ENCODE assay signal across 8 cellular contexts in the genomic region with DNA sequence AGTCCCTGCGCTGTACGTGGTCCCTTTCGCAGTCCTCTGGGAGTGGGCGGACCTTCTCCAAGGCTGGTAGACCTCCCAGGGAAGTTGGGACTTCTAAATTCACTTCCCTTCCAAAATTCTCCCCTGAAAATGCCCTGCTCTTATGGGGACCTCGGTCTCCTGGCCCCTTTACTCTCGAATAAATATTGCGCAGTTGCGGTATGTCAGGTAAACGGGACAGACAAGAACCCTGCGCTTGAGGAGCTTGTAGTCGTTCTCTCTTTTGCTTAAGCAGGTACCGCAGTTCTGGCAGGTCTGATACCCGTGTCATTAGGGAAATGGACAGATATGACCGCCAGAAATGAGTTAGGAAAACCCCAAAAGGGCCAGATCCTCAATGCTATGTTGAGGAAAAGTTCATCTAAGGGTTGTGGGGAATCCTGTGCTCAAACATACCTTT. TPM values are rescaled to one million over a fixed set of nuclear protein-coding genes. Genes with fewer than 3 reads are reported as not detected.
DNase-seq lines count a peak whose midpoint lies in the region; ATAC-seq, FAIRE-seq and TF ChIP-seq lines count a peak whose summit lies in the region.

No MANE protein-coding gene starts in this region.

- H3K4ac ChIP-seq in neuronal stem cell (ENCODE audit: low read length), result peak overlapping the region; percentile 90

- H2BK120ac ChIP-seq in neuronal stem cell (ENCODE audit: low read depth, low read length), result peak overlapping the region; percentile 74

- no peaks in the 10 kb centered on the region for H3K9me2 ChIP-seq in DOHH2 (replicated peaks; ENCODE audit: control insufficient read depth, low read length)

- no peak overlapping the region for H2BK12ac ChIP-seq in neuronal stem cell (ENCODE audit: low read length)

- H3K18ac ChIP-seq in neuronal stem cell (ENCODE audit: low read length), result peak overlapping the region; percentile 94

- H3K9me3 ChIP-seq in DOHH2 (ENCODE audit: control insufficient read depth, insufficient read depth, low read length) (no peaks in the 10 kb centered on the region), MG63 (no peaks in the 10 kb centered on the region), neuronal stem cell (replicated peaks in 1 of 2; ENCODE audit: control insufficient read depth in 2 of 2, insufficient read depth in 1 of 2, low read depth in 1 of 2, low read length in 2 of 2) (peaks cover 0 to 3% of the 10 kb centered on the region in 2 donors)
- no peaks in the 10 kb centered on the region for H3K9me3 ChIP-seq in effector memory CD4-positive, alpha-beta T cell (ENCODE audit: control insufficient read depth, low read length)

- H3K27ac ChIP-seq in DOHH2 (ENCODE audit: low read depth, low read length), result peak overlapping the region; percentile 61
- H3K27ac ChIP-seq in effector memory CD4-positive, alpha-beta T cell (ENCODE audit: insufficient read depth, low read length, poor library complexity, severe bottlenecking), result no peak overlapping the region
- H3K27ac ChIP-seq in neuronal stem cell (replicated peaks; ENCODE audit: low read length), result peak overlapping the region; percentile 78

- H3K9ac ChIP-seq in neuronal stem cell (ENCODE audit: low read depth, low read length, poor library complexity), result peak overlapping the region; percentile 91

- TF ChIP-seq CTCF in DOHH2 (IDR thresholded peaks at IDR 0.05; ENCODE audit: low read depth, low read length, poor library complexity, severe bottlenecking), result no peak

- H3K4me3 ChIP-seq in DOHH2 (ENCODE audit: low read length) (peak overlapping the region; percentile 88), MG63 (peak overlapping the region; percentile 77), neuronal stem cell (ENCODE audit: low read length in 2 of 2) (peak overlapping the region; percentile 81 to 89)
- H3K4me3 ChIP-seq in effector memory CD4-positive, alpha-beta T cell (ENCODE audit: insufficient read depth, low read depth, low read length, poor library complexity, severe bottlenecking), result peak overlapping the region; percentile 72

- peaks cover 58% of the 10 kb centered on the region for H3K79me2 ChIP-seq in DOHH2 (ENCODE audit: control insufficient read depth, low read length)

- no peaks in the 10 kb centered on the region for H3K27me3 ChIP-seq in DOHH2 (ENCODE audit: control insufficient read depth, low read length)
- no peaks in the 10 kb centered on the region for H3K27me3 ChIP-seq in MG63
- H3K27me3 ChIP-seq in effector memory CD4-positive, alpha-beta T cell (replicated peaks; ENCODE audit: control insufficient read depth, insufficient read depth, low read length, poor library complexity, severe bottlenecking), result no peaks in the 10 kb centered on the region
- no peaks in the 10 kb centered on the region for H3K27me3 ChIP-seq in neuronal stem cell (ENCODE audit: control insufficient read depth in 3 of 3, insufficient read depth in 3 of 3, low read depth in 1 of 3, low read length in 3 of 3)

- H2BK5ac ChIP-seq in neuronal stem cell (ENCODE audit: low read length), result peak overlapping the region; percentile 71

- DNase-seq in MG63 (peak; percentile 21), neuronal stem cell (ENCODE audit: low spot score) (no peak), GM19239 (ENCODE audit: insufficient read length, low spot score) (no peak)
- DNase-seq in effector memory CD4-positive, alpha-beta T cell, result no peak
- DNase-seq in stimulated activated CD4-positive, alpha-beta T cell treated with anti-CD3 and anti-CD28 coated beads, Interleukin-15, amount 100 ng/mL, for 24 hours, result no peak

- no peak overlapping the region for H4K8ac ChIP-seq in neuronal stem cell (ENCODE audit: low read depth, low read length)

- no peak overlapping the region for H2AK5ac ChIP-seq in neuronal stem cell (ENCODE audit: low read depth, low read length)

- peaks cover 46% of the 10 kb centered on the region for H3K36me3 ChIP-seq in DOHH2 (ENCODE audit: control insufficient read depth, low read length)
- H3K36me3 ChIP-seq in MG63, result peaks cover 31% of the 10 kb centered on the region
- no peaks in the 10 kb centered on the region for H3K36me3 ChIP-seq in effector memory CD4-positive, alpha-beta T cell (ENCODE audit: control insufficient read depth, insufficient read depth, low read length)
- H3K36me3 ChIP-seq in neuronal stem cell (replicated peaks in 1 of 2; ENCODE audit: control insufficient read depth in 2 of 2, insufficient read depth in 2 of 2, low read length in 2 of 2), result peaks cover 13 to 37% of the 10 kb centered on the region in 2 donors

- peak overlapping the region; percentile 58 for H3K14ac ChIP-seq in neuronal stem cell (ENCODE audit: low read length)

- H3K23ac ChIP-seq in neuronal stem cell (ENCODE audit: low read depth, low read length, poor library complexity), result peak overlapping the region; percentile 94

- H3K4me1 ChIP-seq in DOHH2 (ENCODE audit: control insufficient read depth, low read length) (peaks cover 28% of the 10 kb centered on the region), neuronal stem cell (ENCODE audit: control insufficient read depth in 2 of 2, insufficient read depth in 1 of 2, low read depth in 1 of 2, low read length in 2 of 2) (peaks cover 6% of the 10 kb centered on the region in 2 donors)
- peaks cover 6% of the 10 kb centered on the region for H3K4me1 ChIP-seq in effector memory CD4-positive, alpha-beta T cell (ENCODE audit: control insufficient read depth, insufficient read depth, low read length, poor library complexity, severe bottlenecking)

- FAIRE-seq in GM19239 (lab: Jason Lieb, UNC), result no peak

- peaks cover 3% of the 10 kb centered on the region; the same call in 1 of the 2 replicates for H3F3A ChIP-seq in DOHH2 (ENCODE audit: control insufficient read depth, insufficient read depth)

- no peaks in the 10 kb centered on the region for H4K20me1 ChIP-seq in DOHH2 (ENCODE audit: control insufficient read depth, insufficient read depth, low read depth, low read length)

- WGBS in neuronal stem cell (ENCODE audit: extremely low coverage in 2 of 2, insufficient read length in 2 of 2, insufficient replicate concordance in 1 of 2), 2 donors, result no CpG with 5 or more reads among the region's 14 CpGs

- ATAC-seq in GM21381 (IDR thresholded peaks at IDR 0.05; ENCODE audit: unreplicated experiment) (no peak), HG02763 (IDR thresholded peaks at IDR 0.05; ENCODE audit: unreplicated experiment) (no peak)

- H2BK15ac ChIP-seq in neuronal stem cell (ENCODE audit: low read length), result peak overlapping the region; percentile 93

- H3K79me1 ChIP-seq in neuronal stem cell (ENCODE audit: low read depth, low read length), result peaks cover 8% of the 10 kb centered on the region

- H4K91ac ChIP-seq in neuronal stem cell (ENCODE audit: low read depth, low read length, poor library complexity), result no peak overlapping the region

- H3K4me2 ChIP-seq in DOHH2 (ENCODE audit: low read length) (peak overlapping the region; percentile 83), neuronal stem cell (ENCODE audit: insufficient read depth, low read length, poor library complexity, severe bottlenecking) (peak overlapping the region; percentile 78)

- peak overlapping the region; percentile 82 for H2AFZ ChIP-seq in neuronal stem cell (ENCODE audit: low read length)

RNA-seq across cellular contexts. Expression of gene KIF2C, which starts 0.6 kb away (rescaled TPM):
- 39.0 and 54.1 TPM in 2 replicates for total RNA-seq in MG63 (2014; rRNA removed; shearing (Covaris generic); ENCODE audit: low replicate concordance)
- 90.4 TPM for polyA plus RNA-seq in neuronal stem cell (2013, experiment 1 of 2)
- 92.2 TPM for polyA plus RNA-seq in neuronal stem cell (2013, experiment 2 of 2)

RNA-seq across cellular contexts. Expression of gene RNU5D-1, which starts 9.2 kb away (rescaled TPM):
- total RNA-seq in MG63 (2014; rRNA removed; shearing (Covaris generic); ENCODE audit: low replicate concordance), result not detected in 2 replicates
- not detected for polyA plus RNA-seq in neuronal stem cell (2013, experiment 1 of 2)
- not detected for polyA plus RNA-seq in neuronal stem cell (2013, experiment 2 of 2)

RNA-seq across cellular contexts. Expression of gene RPS8, which starts 35.1 kb away (rescaled TPM):
- total RNA-seq in MG63 (2014; rRNA removed; shearing (Covaris generic); ENCODE audit: low replicate concordance), result 2,690 and 3,127 TPM in 2 replicates
- 7,805 TPM for polyA plus RNA-seq in neuronal stem cell (2013, experiment 1 of 2)
- 7,922 TPM for polyA plus RNA-seq in neuronal stem cell (2013, experiment 2 of 2)

RNA-seq across cellular contexts. Expression of gene BEST4, which starts 47.8 kb away (rescaled TPM):
- total RNA-seq in MG63 (2014; rRNA removed; shearing (Covaris generic); ENCODE audit: low replicate concordance), result not detected in 2 replicates
- polyA plus RNA-seq in neuronal stem cell (2013, experiment 1 of 2), result 2.1 TPM
- polyA plus RNA-seq in neuronal stem cell (2013, experiment 2 of 2), result 1.9 TPM

RNA-seq across cellular contexts. Expression of gene PLK3, which starts 60.0 kb away (rescaled TPM):
- total RNA-seq in MG63 (2014; rRNA removed; shearing (Covaris generic); ENCODE audit: low replicate concordance), result 5.3 and 5.9 TPM in 2 replicates
- 8.3 TPM for polyA plus RNA-seq in neuronal stem cell (2013, experiment 1 of 2)
- 7.4 TPM for polyA plus RNA-seq in neuronal stem cell (2013, experiment 2 of 2)
